In the genomic region with DNA sequence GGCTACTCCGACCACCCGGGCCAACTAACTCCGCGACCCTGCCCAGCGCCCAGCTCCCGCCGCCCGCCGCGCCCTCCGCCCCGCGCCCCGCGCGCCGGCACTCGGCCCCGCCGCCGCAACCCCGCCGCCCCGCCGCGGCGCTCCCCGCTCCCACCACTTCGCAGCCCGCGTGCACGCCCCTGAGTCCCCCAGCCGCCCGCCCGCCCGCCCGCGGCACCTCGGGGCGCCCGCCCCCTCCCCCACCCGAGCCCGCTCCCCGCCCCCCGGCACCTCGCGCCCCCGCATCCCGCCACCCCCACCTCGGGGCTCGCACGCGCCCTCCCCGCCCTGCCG, we compare ENCODE assay signal across 8 cellular contexts. TPM values are rescaled to one million over a fixed set of nuclear protein-coding genes. Genes with fewer than 3 reads are reported as not detected.
DNase-seq lines count a peak whose midpoint lies in the region; ATAC-seq and TF ChIP-seq lines count a peak whose summit lies in the region.

No MANE protein-coding gene starts in this region.

- POLR2A ChIA-PET in CD4-positive, alpha-beta T cell (lab: Charles Lee), result interaction anchor here (1.8 kb wide), 1 partner anchor 17 kb away, joined by 4 read pairs; no protein-coding TSS in a partner anchor

- TF ChIP-seq CTCF in CD4-positive, alpha-beta T cell (IDR thresholded peaks at IDR 0.05), result no peak
- no peak for TF ChIP-seq CTCF in osteoblast (IDR thresholded peaks at IDR 0.05; ENCODE audit: extremely low read depth, low read depth, low read length)

- peak overlapping the region; percentile 58 for H3K27ac ChIP-seq in CD4-positive, alpha-beta T cell (ENCODE audit: low read depth, low read length)
- H3K27ac ChIP-seq in osteoblast (ENCODE audit: low read depth, low read length), result no peak overlapping the region

- no peak for DNase-seq in CD4-positive, alpha-beta T cell
- no peak for DNase-seq in Jurkat, Clone E6-1 (ENCODE audit: low read depth, low spot score)
- no peak for DNase-seq in effector memory CD8-positive, alpha-beta T cell
- DNase-seq in osteoblast (ENCODE audit: insufficient read length, low spot score, missing footprints) (no peak), dedifferentiated amniotic fluid mesenchymal stem cell (ENCODE audit: extremely low spot score) (no peak), HT-29 (ENCODE audit: low spot score) (no peak), AML-193 (lab: John Stamatoyannopoulos, UW) (no peak)
- no peak for DNase-seq in stimulated activated CD8-positive, alpha-beta memory T cell treated with anti-CD3 and anti-CD28 coated beads, Interleukin-4, amount 100 ng/mL, for 48 hours

- CTCF ChIA-PET in CD4-positive, alpha-beta T cell (lab: Charles Lee), result no interaction called here

- no peaks in the 10 kb centered on the region for H3K27me3 Mint-ChIP-seq in CD4-positive, alpha-beta T cell
- H3K27me3 Mint-ChIP-seq in effector memory CD8-positive, alpha-beta T cell, result no peaks in the 10 kb centered on the region

- H3K9me3 Mint-ChIP-seq in CD4-positive, alpha-beta T cell, result no peaks in the 10 kb centered on the region
- H3K9me3 Mint-ChIP-seq in effector memory CD8-positive, alpha-beta T cell, result no peaks in the 10 kb centered on the region

- no peak overlapping the region for H3K4me2 ChIP-seq in osteoblast (ENCODE audit: insufficient read depth, low read length)

- H3K36me3 ChIP-seq in osteoblast (ENCODE audit: insufficient read depth, low read length), result no peaks in the 10 kb centered on the region

- no peaks in the 10 kb centered on the region for H3K9me3 ChIP-seq in CD4-positive, alpha-beta T cell (ENCODE audit: control insufficient read depth, low read length)
- H3K9me3 ChIP-seq in osteoblast (ENCODE audit: low read depth, low read length), result no peaks in the 10 kb centered on the region

- H3K4me1 ChIP-seq in osteoblast (ENCODE audit: insufficient read depth, low read length), result peaks cover 20% of the 10 kb centered on the region

- H4K20me1 ChIP-seq in osteoblast (ENCODE audit: insufficient read depth, low read length), result peaks cover 2% of the 10 kb centered on the region

- ATAC-seq in CD4-positive, alpha-beta T cell (ENCODE audit: poor library complexity), result no peak
- ATAC-seq in effector memory CD8-positive, alpha-beta T cell (replicated peaks), result no peak

- intact Hi-C loops in CD4-positive, alpha-beta T cell (cut with DNase I, micrococcal nuclease), result loop anchor here in 1 of 2 experiments (5.0 to 10.0 kb wide), 3 partner anchors 445 to 985 kb away; partner anchors contain the start of gene HIBADH

- peaks cover 16% of the 10 kb centered on the region for H3K4me1 Mint-ChIP-seq in CD4-positive, alpha-beta T cell (ENCODE audit: low read depth)
- H3K4me1 Mint-ChIP-seq in effector memory CD8-positive, alpha-beta T cell (ENCODE audit: low read depth in 2 of 2), result peaks cover 21 to 42% of the 10 kb centered on the region in 2 donors

- peak overlapping the region; percentile 88 for H3K27ac Mint-ChIP-seq in CD4-positive, alpha-beta T cell
- H3K27ac Mint-ChIP-seq in effector memory CD8-positive, alpha-beta T cell, result peak overlapping the region; percentile 95 to 96

- no peaks in the 10 kb centered on the region for H3K27me3 ChIP-seq in CD4-positive, alpha-beta T cell (ENCODE audit: control insufficient read depth, insufficient read depth, low read length)
- H3K27me3 ChIP-seq in osteoblast (ENCODE audit: insufficient read depth, low read length), result no peaks in the 10 kb centered on the region

- peak overlapping the region; percentile 55 for H3K4me3 ChIP-seq in Jurkat, Clone E6-1 (ENCODE audit: low read length)
- H3K4me3 ChIP-seq in osteoblast (ENCODE audit: insufficient read depth, low read length), result peak overlapping the region; percentile 79

- peaks cover 37% of the 10 kb centered on the region for H3K79me2 ChIP-seq in osteoblast (ENCODE audit: insufficient read depth, low read length)

- no peak overlapping the region for H3K4me3 Mint-ChIP-seq in CD4-positive, alpha-beta T cell
- H3K4me3 Mint-ChIP-seq in effector memory CD8-positive, alpha-beta T cell, result peak overlapping the region; percentile 86 to 88

- H3K36me3 Mint-ChIP-seq in CD4-positive, alpha-beta T cell (ENCODE audit: low read depth), result peaks cover 5% of the 10 kb centered on the region
- peaks cover 19% of the 10 kb centered on the region for H3K36me3 Mint-ChIP-seq in effector memory CD8-positive, alpha-beta T cell (ENCODE audit: insufficient read depth)

- H2AFZ ChIP-seq in osteoblast (ENCODE audit: low read length), result no peak overlapping the region

RNA-seq across cellular contexts. Expression of gene JAZF1, which starts 0.6 kb away (rescaled TPM):
- total RNA-seq in CD4-positive, alpha-beta T cell, result 10 to 100 TPM in 1 of 2 experiments, 1 to 10 TPM in 1; 9.9 to 11.1 TPM
- 5.8 TPM for polyA plus RNA-seq in Jurkat, Clone E6-1 (2012; ENCODE audit: insufficient read depth, insufficient read length)
- total RNA-seq in osteoblast, result 14.4 and 15.9 TPM in 2 replicates
- not detected in 2 replicates for total RNA-seq in HT-29 (2014; rRNA removed; shearing (Covaris generic))

Comparison
In these comparisons a context has a peak if more than half of its experiments do, and no peak if none do; other contexts are left out.
1. RNA of gene JAZF1, which starts 0.6 kb away (total RNA-seq): 14.4 to 15.9 TPM in osteoblast and 9.9 to 11.1 TPM in CD4-positive, alpha-beta T cell; not detected in HT-29; every median in the first group is over 10 times any median in the second.